1 cellular context compared by ENCODE assay signal in genomic region chr19:45217193-45217956, GRCh38.
TF ChIP-seq lines count a peak whose summit lies in the region.

No MANE protein-coding gene starts in this region.

TF ChIP-seq in SK-N-SH treated with all-trans-retinoic acid at 6 μM for 48 hours, 23 proteins besides CTCF, POLR2A, EP300 and RAD21 (continued from another document):
- TF ChIP-seq TSHZ2 (CRISPR knock-in tag; IDR thresholded peaks at IDR 0.05) (no peak), TOX (CRISPR knock-in tag; IDR thresholded peaks at IDR 0.05; ENCODE audit: borderline replicate concordance) (no peak), ESRRG (CRISPR knock-in tag; IDR thresholded peaks at IDR 0.05) (no peak), ZFP30 (CRISPR knock-in tag; IDR thresholded peaks at IDR 0.05) (no peak), OSR1 (CRISPR knock-in tag; IDR thresholded peaks at IDR 0.05) (no peak), ZNF70 (CRISPR knock-in tag; IDR thresholded peaks at IDR 0.05) (no peak), ARNTL (CRISPR knock-in tag; IDR thresholded peaks at IDR 0.05; ENCODE audit: borderline replicate concordance, low read depth) (no peak)
- TF ChIP-seq, protein P1, sequence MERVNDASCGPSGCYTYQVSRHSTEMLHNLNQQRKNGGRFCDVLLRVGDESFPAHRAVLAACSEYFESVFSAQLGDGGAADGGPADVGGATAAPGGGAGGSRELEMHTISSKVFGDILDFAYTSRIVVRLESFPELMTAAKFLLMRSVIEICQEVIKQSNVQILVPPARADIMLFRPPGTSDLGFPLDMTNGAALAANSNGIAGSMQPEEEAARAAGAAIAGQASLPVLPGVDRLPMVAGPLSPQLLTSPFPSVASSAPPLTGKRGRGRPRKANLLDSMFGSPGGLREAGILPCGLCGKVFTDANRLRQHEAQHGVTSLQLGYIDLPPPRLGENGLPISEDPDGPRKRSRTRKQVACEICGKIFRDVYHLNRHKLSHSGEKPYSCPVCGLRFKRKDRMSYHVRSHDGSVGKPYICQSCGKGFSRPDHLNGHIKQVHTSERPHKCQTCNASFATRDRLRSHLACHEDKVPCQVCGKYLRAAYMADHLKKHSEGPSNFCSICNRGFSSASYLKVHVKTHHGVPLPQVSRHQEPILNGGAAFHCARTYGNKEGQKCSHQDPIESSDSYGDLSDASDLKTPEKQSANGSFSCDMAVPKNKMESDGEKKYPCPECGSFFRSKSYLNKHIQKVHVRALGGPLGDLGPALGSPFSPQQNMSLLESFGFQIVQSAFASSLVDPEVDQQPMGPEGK (CRISPR knock-in tag; IDR thresholded peaks at IDR 0.05; ENCODE audit: borderline replicate concordance) = no peak
